In genomic region chrX:68798400-68798799, GRCh38 we compare ENCODE assay signal across 1 cellular context.
TF ChIP-seq lines count a peak whose summit lies in the region.
"Not testable (repeated sequence)": the region's sequence is repeated elsewhere in the genome, so short reads cannot be mapped to it uniquely, and the experiment has no call there.

No MANE protein-coding gene starts in this region.

- H3K4me3 ChIP-seq in HEK293 (ENCODE audit: low read depth, low read length): not testable (repeated sequence)

- not testable (repeated sequence) for H3K4me1 ChIP-seq in HEK293 (ENCODE audit: control insufficient read depth, insufficient read depth, low read length)

- TF ChIP-seq CTCF in HEK293 (tag by site-specific recombination; IDR thresholded peaks at IDR 0.05): not testable (repeated sequence)

- not testable (repeated sequence) for H3K27ac ChIP-seq in HEK293 (ENCODE audit: extremely low read depth, low read depth, low read length)

- POLR2A ChIA-PET in HEK293 (lab: Yijun Ruan, JAX): not testable (repeated sequence)

- not testable (repeated sequence) for H3K36me3 ChIP-seq in HEK293 (ENCODE audit: control insufficient read depth in 2 of 2, insufficient read depth in 1 of 2, low read length in 2 of 2)

- H3K9me3 ChIP-seq in HEK293 (ENCODE audit: control insufficient read depth, insufficient read depth, low read depth, low read length): not testable (repeated sequence)

- CTCF ChIA-PET in HEK293 (lab: Yijun Ruan, JAX): interaction anchor here (1.3 kb wide), 1 partner anchor 601 kb away, joined by 4 read pairs; no protein-coding TSS in a partner anchor

TF ChIP-seq in HEK293, 187 proteins besides CTCF, POLR2A, EP300 and RAD21:
- peak; percentile 94 for TF ChIP-seq ZNF585B (tag by site-specific recombination; IDR thresholded peaks at IDR 0.05)
